Comparison of ENCODE assay signal across 1 cellular context in the genomic region with DNA sequence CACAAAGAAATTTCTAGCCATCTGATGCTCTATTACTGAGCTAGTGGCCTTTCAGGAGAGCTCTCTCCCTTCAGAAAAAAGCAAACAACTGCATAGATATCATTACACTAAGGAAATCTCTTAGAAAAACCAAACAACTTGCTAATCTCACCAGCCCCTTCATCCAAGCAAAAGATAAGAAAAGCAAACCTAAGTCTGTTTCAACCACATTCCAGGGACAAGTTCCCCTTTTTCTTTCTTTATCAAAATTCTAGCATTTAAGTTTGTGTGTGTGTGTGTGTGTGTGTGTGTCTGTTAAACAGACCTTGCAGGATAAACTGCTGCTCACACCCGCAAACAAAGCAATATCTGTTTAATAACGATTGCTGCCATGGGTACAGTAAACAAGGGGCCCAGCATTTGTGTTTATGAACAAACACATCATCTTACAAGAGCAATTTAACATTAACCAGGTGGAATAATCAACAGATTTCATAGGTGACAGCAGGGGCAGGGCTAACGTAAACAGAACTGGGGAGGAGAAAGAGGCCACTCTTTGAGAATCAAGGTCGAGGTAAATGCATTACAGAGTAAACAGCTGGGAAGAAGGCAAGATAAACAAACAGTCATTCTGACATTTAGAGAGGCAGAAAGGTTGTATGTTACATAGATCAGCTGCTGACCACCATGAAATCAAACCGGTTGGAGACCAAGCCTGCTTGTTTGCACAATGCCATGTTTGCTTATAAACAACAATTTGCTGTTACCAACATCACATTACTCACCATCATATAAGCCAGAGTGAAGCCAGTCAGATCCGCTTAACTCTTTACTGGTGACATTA.
TF ChIP-seq lines count a peak whose summit lies in the region.

No MANE protein-coding gene starts in this region.

TF ChIP-seq in HepG2, 621 proteins besides CTCF, POLR2A, EP300 and RAD21 (continued from another document and continues in another):
- TF ChIP-seq, protein P1, sequence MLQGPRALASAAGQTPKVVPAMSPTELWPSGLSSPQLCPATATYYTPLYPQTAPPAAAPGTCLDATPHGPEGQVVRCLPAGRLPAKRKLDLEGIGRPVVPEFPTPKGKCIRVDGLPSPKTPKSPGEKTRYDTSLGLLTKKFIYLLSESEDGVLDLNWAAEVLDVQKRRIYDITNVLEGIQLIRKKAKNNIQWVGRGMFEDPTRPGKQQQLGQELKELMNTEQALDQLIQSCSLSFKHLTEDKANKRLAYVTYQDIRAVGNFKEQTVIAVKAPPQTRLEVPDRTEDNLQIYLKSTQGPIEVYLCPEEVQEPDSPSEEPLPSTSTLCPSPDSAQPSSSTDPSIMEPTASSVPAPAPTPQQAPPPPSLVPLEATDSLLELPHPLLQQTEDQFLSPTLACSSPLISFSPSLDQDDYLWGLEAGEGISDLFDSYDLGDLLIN (CRISPR knock-in tag; IDR thresholded peaks at IDR 0.05; ENCODE audit: borderline replicate concordance), result no peak
- no peak for TF ChIP-seq SMAD1 (CRISPR knock-in tag; IDR thresholded peaks at IDR 0.05; ENCODE audit: borderline replicate concordance, low read depth)
- TF ChIP-seq RELA (CRISPR knock-in tag; IDR thresholded peaks at IDR 0.05), result no peak
- TF ChIP-seq, protein P2, sequence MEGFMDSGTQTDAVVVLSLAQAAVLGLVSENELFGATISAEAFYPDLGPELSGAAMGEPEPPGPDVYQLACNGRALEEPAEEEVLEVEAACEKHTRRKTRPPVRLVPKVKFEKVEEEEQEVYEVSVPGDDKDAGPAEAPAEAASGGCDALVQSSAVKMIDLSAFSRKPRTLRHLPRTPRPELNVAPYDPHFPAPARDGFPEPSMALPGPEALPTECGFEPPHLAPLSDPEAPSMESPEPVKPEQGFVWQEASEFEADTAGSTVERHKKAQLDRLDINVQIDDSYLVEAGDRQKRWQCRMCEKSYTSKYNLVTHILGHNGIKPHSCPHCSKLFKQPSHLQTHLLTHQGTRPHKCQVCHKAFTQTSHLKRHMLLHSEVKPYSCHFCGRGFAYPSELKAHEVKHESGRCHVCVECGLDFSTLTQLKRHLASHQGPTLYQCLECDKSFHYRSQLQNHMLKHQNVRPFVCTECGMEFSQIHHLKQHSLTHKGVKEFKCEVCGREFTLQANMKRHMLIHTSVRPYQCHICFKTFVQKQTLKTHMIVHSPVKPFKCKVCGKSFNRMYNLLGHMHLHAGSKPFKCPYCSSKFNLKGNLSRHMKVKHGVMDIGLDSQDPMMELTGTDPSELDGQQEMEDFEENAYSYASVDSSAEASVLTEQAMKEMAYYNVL (CRISPR knock-in tag; IDR thresholded peaks at IDR 0.05; ENCODE audit: borderline replicate concordance), result peak; percentile 92
- no peak for TF ChIP-seq PAX8 (CRISPR knock-in tag; IDR thresholded peaks at IDR 0.05; ENCODE audit: borderline replicate concordance)
- TF ChIP-seq PAWR (CRISPR knock-in tag; IDR thresholded peaks at IDR 0.05; ENCODE audit: borderline replicate concordance), result peak; percentile 25; the same call in 1 of the 2 replicates
- peak; percentile 83 for TF ChIP-seq SIX4 (CRISPR knock-in tag; IDR thresholded peaks at IDR 0.05)
- TF ChIP-seq, protein P3, sequence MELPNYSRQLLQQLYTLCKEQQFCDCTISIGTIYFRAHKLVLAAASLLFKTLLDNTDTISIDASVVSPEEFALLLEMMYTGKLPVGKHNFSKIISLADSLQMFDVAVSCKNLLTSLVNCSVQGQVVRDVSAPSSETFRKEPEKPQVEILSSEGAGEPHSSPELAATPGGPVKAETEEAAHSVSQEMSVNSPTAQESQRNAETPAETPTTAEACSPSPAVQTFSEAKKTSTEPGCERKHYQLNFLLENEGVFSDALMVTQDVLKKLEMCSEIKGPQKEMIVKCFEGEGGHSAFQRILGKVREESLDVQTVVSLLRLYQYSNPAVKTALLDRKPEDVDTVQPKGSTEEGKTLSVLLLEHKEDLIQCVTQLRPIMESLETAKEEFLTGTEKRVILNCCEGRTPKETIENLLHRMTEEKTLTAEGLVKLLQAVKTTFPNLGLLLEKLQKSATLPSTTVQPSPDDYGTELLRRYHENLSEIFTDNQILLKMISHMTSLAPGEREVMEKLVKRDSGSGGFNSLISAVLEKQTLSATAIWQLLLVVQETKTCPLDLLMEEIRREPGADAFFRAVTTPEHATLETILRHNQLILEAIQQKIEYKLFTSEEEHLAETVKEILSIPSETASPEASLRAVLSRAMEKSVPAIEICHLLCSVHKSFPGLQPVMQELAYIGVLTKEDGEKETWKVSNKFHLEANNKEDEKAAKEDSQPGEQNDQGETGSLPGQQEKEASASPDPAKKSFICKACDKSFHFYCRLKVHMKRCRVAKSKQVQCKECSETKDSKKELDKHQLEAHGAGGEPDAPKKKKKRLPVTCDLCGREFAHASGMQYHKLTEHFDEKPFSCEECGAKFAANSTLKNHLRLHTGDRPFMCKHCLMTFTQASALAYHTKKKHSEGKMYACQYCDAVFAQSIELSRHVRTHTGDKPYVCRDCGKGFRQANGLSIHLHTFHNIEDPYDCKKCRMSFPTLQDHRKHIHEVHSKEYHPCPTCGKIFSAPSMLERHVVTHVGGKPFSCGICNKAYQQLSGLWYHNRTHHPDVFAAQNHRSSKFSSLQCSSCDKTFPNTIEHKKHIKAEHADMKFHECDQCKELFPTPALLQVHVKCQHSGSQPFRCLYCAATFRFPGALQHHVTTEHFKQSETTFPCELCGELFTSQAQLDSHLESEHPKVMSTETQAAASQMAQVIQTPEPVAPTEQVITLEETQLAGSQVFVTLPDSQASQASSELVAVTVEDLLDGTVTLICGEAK (IDR thresholded peaks at IDR 0.05), result no peak
- TF ChIP-seq, protein P3 (CRISPR knock-in tag; IDR thresholded peaks at IDR 0.05), result no peak; the same call in 1 of the 2 replicates
- TF ChIP-seq, protein P4, sequence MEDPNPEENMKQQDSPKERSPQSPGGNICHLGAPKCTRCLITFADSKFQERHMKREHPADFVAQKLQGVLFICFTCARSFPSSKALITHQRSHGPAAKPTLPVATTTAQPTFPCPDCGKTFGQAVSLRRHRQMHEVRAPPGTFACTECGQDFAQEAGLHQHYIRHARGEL (CRISPR knock-in tag; IDR thresholded peaks at IDR 0.05), result no peak
- no peak for TF ChIP-seq SYNCRIP (IDR thresholded peaks at IDR 0.05; ENCODE audit: insufficient read depth, low read depth, low read length)
- peak; percentile 75 for TF ChIP-seq HOXA3 (CRISPR knock-in tag; IDR thresholded peaks at IDR 0.05)
- peak; percentile 79 for TF ChIP-seq KAT8 (CRISPR knock-in tag; IDR thresholded peaks at IDR 0.05)
- TF ChIP-seq, protein P5, sequence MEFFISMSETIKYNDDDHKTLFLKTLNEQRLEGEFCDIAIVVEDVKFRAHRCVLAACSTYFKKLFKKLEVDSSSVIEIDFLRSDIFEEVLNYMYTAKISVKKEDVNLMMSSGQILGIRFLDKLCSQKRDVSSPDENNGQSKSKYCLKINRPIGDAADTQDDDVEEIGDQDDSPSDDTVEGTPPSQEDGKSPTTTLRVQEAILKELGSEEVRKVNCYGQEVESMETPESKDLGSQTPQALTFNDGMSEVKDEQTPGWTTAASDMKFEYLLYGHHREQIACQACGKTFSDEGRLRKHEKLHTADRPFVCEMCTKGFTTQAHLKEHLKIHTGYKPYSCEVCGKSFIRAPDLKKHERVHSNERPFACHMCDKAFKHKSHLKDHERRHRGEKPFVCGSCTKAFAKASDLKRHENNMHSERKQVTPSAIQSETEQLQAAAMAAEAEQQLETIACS (CRISPR knock-in tag; IDR thresholded peaks at IDR 0.05), result no peak
- TF ChIP-seq, protein P6, sequence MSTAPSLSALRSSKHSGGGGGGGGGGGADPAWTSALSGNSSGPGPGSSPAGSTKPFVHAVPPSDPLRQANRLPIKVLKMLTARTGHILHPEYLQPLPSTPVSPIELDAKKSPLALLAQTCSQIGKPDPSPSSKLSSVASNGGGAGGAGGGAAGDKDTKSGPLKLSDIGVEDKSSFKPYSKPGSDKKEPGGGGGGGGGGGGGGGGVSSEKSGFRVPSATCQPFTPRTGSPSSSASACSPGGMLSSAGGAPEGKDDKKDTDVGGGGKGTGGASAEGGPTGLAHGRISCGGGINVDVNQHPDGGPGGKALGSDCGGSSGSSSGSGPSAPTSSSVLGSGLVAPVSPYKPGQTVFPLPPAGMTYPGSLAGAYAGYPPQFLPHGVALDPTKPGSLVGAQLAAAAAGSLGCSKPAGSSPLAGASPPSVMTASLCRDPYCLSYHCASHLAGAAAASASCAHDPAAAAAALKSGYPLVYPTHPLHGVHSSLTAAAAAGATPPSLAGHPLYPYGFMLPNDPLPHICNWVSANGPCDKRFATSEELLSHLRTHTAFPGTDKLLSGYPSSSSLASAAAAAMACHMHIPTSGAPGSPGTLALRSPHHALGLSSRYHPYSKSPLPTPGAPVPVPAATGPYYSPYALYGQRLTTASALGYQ (CRISPR knock-in tag; IDR thresholded peaks at IDR 0.05), result peak; percentile 94
- TF ChIP-seq AKAP8 (CRISPR knock-in tag; IDR thresholded peaks at IDR 0.05), result no peak
- no peak; the same call in 1 of the 2 replicates for TF ChIP-seq ZNF274 (CRISPR knock-in tag; IDR thresholded peaks at IDR 0.05)
- 0 out of 2 replicates have a peak, but pooled peaks have one; percentile 41 for TF ChIP-seq ZNF879 (CRISPR knock-in tag; IDR thresholded peaks at IDR 0.05)
- no peak for TF ChIP-seq FOXC1 (CRISPR knock-in tag; IDR thresholded peaks at IDR 0.05; ENCODE audit: borderline replicate concordance)
- TF ChIP-seq, protein P7, sequence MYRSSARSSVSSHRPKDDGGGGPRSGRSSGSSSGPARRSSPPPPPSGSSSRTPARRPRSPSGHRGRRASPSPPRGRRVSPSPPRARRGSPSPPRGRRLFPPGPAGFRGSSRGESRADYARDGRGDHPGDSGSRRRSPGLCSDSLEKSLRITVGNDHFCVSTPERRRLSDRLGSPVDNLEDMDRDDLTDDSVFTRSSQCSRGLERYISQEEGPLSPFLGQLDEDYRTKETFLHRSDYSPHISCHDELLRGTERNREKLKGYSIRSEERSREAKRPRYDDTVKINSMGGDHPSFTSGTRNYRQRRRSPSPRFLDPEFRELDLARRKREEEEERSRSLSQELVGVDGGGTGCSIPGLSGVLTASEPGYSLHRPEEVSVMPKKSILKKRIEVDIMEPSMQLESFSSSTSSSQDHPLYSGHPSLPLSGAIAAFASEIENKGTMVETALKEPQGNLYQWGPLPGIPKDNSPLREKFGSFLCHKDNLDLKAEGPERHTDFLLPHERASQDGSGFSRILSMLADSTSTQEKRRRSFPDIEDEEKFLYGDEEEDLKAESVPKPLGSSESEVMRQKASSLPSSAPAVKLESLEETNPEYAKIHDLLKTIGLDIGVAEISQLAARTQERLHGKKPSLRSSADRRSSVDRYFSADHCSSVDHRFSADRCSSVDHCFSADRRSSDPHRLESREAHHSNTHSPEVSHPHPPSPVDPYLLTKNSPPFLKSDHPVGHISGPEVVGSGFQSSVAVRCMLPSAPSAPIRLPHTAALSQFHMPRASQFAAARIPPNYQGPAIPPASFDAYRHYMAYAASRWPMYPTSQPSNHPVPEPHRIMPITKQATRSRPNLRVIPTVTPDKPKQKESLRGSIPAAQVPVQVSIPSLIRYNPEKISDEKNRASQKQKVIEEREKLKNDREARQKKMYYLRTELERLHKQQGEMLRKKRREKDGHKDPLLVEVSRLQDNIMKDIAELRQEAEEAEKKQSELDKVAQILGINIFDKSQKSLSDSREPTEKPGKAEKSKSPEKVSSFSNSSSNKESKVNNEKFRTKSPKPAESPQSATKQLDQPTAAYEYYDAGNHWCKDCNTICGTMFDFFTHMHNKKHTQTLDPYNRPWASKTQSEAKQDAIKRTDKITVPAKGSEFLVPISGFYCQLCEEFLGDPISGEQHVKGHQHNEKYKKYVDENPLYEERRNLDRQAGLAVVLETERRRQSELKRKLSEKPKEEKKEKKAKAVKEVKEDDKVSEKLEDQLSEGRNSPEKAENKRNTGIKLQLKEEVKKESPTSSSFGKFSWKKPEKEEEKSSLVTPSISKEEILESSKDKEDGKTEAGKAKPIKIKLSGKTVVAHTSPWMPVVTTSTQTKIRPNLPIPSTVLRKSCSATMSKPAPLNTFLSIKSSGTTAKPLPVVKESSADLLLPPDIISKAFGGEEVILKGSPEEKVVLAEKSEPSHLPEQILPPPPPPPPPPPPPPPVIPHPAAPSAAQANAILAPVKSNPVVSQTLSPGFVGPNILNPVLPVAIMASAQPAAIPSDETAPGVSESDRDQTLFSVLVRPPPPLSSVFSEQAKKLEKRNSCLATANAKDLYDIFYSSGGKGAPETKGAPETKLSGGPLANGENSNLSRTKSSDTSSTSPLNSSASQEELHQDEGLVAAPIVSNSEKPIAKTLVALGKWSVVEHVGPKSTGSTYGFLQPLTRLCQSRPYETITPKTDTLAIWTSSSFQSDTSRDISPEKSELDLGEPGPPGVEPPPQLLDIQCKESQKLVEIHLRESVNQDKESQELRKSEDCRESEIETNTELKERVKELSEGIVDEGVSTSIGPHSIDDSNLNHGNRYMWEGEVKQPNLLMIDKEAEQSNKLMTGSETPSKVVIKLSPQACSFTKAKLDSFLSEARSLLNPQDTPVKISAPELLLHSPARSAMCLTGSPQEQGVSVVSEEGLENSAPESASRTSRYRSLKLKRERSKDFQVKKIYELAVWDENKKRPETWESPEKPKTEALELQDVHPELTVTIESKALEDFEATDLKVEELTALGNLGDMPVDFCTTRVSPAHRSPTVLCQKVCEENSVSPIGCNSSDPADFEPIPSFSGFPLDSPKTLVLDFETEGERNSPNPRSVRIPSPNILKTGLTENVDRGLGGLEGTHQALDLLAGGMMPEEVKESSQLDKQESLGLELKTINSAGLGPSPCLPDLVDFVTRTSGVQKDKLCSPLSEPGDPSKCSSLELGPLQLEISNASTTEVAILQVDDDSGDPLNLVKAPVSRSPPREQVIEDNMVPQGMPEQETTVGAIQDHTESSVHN (CRISPR knock-in tag; IDR thresholded peaks at IDR 0.05), result no peak
